Comparison of ENCODE assay signal across 2 cellular contexts in the genomic region with DNA sequence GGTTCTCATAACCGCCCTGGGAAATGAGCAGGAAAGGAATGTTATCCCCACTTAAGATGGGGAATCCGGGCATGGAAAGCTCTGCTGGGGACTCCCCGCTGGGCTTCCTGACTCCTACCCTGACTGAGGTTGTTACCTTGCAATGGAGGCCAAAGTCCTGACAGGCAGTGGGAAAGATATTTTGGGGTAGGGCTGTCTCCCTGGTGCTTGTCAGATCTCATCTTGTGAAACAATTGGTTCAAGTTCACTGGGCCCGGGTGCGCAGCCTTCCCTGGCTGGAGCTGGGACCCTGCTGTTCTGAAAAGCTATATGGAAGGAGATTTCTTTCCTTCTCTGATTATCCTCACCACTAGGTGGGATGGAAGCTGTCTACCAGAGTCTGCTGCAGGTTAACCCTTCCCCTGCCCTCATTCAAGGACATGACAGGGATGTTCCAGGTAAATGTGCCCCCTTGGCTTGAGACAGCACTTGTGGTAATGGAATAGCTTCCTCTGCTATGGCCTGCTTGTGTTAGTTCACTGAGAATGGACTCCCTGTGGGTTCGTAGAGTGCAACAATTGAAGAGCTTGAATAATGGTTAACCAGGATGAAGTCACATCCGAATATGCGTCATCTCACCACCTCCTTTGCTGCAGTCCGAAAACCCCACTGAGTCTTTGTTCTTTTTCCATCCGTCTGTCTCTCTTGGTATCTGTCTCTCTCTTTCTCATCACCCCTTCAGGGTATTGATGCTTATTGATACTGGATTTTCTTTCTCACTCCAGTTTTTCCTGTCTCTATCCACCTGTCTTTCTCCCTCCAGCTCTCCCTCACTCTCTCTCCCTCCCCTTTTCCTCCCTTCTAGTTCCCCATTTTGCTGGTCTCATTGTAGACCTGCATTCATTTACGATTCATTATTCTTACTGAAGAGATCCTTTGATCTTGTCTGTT.
TF ChIP-seq lines count a peak whose summit lies in the region.

No MANE protein-coding gene starts in this region.

TF ChIP-seq in SK-N-SH, 30 proteins besides CTCF, POLR2A, EP300 and RAD21 (continued from another document):
- TF ChIP-seq, protein P1, sequence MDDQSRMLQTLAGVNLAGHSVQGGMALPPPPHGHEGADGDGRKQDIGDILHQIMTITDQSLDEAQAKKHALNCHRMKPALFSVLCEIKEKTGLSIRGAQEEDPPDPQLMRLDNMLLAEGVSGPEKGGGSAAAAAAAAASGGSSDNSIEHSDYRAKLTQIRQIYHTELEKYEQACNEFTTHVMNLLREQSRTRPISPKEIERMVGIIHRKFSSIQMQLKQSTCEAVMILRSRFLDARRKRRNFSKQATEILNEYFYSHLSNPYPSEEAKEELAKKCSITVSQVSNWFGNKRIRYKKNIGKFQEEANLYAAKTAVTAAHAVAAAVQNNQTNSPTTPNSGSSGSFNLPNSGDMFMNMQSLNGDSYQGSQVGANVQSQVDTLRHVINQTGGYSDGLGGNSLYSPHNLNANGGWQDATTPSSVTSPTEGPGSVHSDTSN (IDR thresholded peaks at IDR 0.05), result no peak
- no peak for TF ChIP-seq MXI1 (IDR thresholded peaks at IDR 0.05; ENCODE audit: low read depth, low read length)
- TF ChIP-seq, protein P2, sequence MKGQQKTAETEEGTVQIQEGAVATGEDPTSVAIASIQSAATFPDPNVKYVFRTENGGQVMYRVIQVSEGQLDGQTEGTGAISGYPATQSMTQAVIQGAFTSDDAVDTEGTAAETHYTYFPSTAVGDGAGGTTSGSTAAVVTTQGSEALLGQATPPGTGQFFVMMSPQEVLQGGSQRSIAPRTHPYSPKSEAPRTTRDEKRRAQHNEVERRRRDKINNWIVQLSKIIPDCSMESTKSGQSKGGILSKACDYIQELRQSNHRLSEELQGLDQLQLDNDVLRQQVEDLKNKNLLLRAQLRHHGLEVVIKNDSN (IDR thresholded peaks at IDR 0.05; ENCODE audit: borderline replicate concordance, low read depth), result no peak
- TF ChIP-seq FOXJ3 (CRISPR knock-in tag; IDR thresholded peaks at IDR 0.05), result no peak
- TF ChIP-seq, protein P3, sequence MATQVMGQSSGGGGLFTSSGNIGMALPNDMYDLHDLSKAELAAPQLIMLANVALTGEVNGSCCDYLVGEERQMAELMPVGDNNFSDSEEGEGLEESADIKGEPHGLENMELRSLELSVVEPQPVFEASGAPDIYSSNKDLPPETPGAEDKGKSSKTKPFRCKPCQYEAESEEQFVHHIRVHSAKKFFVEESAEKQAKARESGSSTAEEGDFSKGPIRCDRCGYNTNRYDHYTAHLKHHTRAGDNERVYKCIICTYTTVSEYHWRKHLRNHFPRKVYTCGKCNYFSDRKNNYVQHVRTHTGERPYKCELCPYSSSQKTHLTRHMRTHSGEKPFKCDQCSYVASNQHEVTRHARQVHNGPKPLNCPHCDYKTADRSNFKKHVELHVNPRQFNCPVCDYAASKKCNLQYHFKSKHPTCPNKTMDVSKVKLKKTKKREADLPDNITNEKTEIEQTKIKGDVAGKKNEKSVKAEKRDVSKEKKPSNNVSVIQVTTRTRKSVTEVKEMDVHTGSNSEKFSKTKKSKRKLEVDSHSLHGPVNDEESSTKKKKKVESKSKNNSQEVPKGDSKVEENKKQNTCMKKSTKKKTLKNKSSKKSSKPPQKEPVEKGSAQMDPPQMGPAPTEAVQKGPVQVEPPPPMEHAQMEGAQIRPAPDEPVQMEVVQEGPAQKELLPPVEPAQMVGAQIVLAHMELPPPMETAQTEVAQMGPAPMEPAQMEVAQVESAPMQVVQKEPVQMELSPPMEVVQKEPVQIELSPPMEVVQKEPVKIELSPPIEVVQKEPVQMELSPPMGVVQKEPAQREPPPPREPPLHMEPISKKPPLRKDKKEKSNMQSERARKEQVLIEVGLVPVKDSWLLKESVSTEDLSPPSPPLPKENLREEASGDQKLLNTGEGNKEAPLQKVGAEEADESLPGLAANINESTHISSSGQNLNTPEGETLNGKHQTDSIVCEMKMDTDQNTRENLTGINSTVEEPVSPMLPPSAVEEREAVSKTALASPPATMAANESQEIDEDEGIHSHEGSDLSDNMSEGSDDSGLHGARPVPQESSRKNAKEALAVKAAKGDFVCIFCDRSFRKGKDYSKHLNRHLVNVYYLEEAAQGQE (IDR thresholded peaks at IDR 0.05; ENCODE audit: low read depth, low read length), result no peak
- TF ChIP-seq TCF12 (IDR thresholded peaks at IDR 0.05), result no peak

TF ChIP-seq in HCT116, 20 proteins besides CTCF, POLR2A, EP300 and RAD21 (continued from another document):
- TF ChIP-seq, protein P4, sequence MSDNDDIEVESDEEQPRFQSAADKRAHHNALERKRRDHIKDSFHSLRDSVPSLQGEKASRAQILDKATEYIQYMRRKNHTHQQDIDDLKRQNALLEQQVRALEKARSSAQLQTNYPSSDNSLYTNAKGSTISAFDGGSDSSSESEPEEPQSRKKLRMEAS (IDR thresholded peaks at IDR 0.05), result no peak
TF ChIP-seq in HCT116: peak in this region for 0.
